Comparison of ENCODE assay signal across 8 cellular contexts in the genomic region with DNA sequence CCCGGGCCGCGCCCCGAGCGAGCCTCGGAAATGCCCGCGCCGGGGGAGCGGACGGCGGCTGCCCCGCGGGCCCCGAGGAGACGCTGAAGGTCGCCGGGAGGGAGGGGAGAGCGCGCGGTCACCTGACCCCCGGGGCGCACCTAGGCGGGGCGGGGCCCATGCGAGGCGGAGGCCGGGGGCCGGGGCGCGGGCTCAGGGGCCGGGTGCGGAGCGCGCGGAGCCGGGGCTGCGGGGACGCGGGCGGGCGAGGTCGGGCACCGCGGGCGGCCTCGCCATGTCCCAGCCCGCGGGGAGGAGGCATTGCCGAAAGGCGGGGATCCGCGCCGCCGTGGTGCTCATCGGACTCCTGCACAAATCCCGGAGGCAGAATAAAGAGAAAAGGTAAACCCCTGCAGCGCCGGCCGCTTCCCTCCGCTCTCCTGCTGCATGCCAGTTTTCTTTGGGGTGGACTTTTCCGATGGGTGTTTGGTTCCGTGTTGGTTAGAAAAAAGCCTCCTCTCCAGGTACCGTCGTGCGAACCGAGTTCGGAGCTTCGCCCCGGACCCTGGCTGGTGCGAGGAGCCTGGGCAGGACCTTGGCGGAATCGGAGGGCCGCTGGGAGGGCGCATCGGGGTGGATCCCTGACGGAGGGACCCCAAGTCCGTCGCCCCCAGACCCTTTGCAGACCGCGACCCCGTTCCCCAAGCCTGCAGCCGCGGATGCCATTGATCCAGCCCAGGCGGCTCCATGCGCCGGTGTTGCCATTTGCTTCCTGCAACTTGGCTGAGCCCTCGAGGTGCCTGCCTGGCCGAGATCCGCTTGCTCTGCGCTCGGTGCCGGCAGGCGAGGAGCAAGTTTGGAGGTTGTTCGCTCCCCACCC. TPM values are rescaled to one million over a fixed set of nuclear protein-coding genes. Genes with fewer than 3 reads are reported as not detected.
DNase-seq lines count a peak whose midpoint lies in the region; ATAC-seq and TF ChIP-seq lines count a peak whose summit lies in the region.

No MANE protein-coding gene starts in this region.

- no peaks in the 10 kb centered on the region for H3K27me3 ChIP-seq in GM23248 (replicated peaks; ENCODE audit: insufficient read depth)
- H3K27me3 ChIP-seq in PC-3 (ENCODE audit: low read length), result no peaks in the 10 kb centered on the region

- POLR2A ChIA-PET in PC-3 (lab: Charles Lee; ENCODE audit: unreplicated experiment), result no interaction called here

- H3K36me3 Mint-ChIP-seq in chondrocyte (ENCODE audit: low read depth) (no peaks in the 10 kb centered on the region), memory B cell (peaks cover 3% of the 10 kb centered on the region), type B pancreatic cell (no peaks in the 10 kb centered on the region)

- H4K20me1 ChIP-seq in GM23248 (ENCODE audit: insufficient read depth) (no peaks in the 10 kb centered on the region), PC-3 (ENCODE audit: low read length) (no peaks in the 10 kb centered on the region)

- H3K9me3 Mint-ChIP-seq in chondrocyte (ENCODE audit: low read depth), result no peaks in the 10 kb centered on the region
- H3K9me3 Mint-ChIP-seq in memory B cell, result no peaks in the 10 kb centered on the region
- no peaks in the 10 kb centered on the region for H3K9me3 Mint-ChIP-seq in type B pancreatic cell

- H3K4me1 ChIP-seq in GM23248 (ENCODE audit: insufficient read depth) (no peaks in the 10 kb centered on the region), PC-3 (ENCODE audit: insufficient read depth, low read length) (no peaks in the 10 kb centered on the region; the same call in 1 of the 2 replicates)

- intact Hi-C loops in PC-3 (cut with micrococcal nuclease), result loop anchor here (5.0 kb wide), 1 partner anchor 38 kb away; no protein-coding TSS in a partner anchor

- 0 out of 2 replicates have a peak, but pooled peaks cover 4% of the 10 kb centered on the region for H3F3A ChIP-seq in GM23248 (ENCODE audit: insufficient read depth)
- no peaks in the 10 kb centered on the region for H3F3A ChIP-seq in PC-3 (ENCODE audit: low read length, unreplicated experiment)

- H3K27ac Mint-ChIP-seq in chondrocyte (ENCODE audit: unreplicated experiment), result no peak overlapping the region
- H3K27ac Mint-ChIP-seq in memory B cell, result no peak overlapping the region
- H3K27ac Mint-ChIP-seq in type B pancreatic cell, result peak overlapping the region; percentile 88

- no TSS peak for BruUV-seq in PC-3 (replicated peaks; lab: Mats Ljungman, UMichigan)

- H3K4me2 ChIP-seq in GM23248 (ENCODE audit: unreplicated experiment) (peak overlapping the region; percentile 80), PC-3 (ENCODE audit: low read length) (peak overlapping the region; percentile 90)

- H3K9ac ChIP-seq in GM23248 (peak overlapping the region; percentile 19; the same call in 1 of the 2 replicates), PC-3 (ENCODE audit: low read length) (peak overlapping the region; percentile 77)

- no peak overlapping the region for H3K27ac ChIP-seq in GM23248
- peak overlapping the region; percentile 30 for H3K27ac ChIP-seq in PC-3 (ENCODE audit: low read length)

- in situ Hi-C loops in GM23248 (cut with MboI), result no loop called here

- peaks cover 7% of the 10 kb centered on the region for H3K27me3 Mint-ChIP-seq in chondrocyte (ENCODE audit: low read depth)
- peaks cover 17% of the 10 kb centered on the region for H3K27me3 Mint-ChIP-seq in memory B cell
- peaks cover 47% of the 10 kb centered on the region for H3K27me3 Mint-ChIP-seq in type B pancreatic cell

- H3K4me1 Mint-ChIP-seq in chondrocyte (ENCODE audit: low read depth), result peaks cover 14% of the 10 kb centered on the region
- H3K4me1 Mint-ChIP-seq in memory B cell, result peaks cover 20% of the 10 kb centered on the region
- peaks cover 6% of the 10 kb centered on the region for H3K4me1 Mint-ChIP-seq in type B pancreatic cell (ENCODE audit: unreplicated experiment)

- no peaks in the 10 kb centered on the region for H3K9me3 ChIP-seq in GM23248 (ENCODE audit: low read depth)
- no peaks in the 10 kb centered on the region for H3K9me3 ChIP-seq in PC-3 (ENCODE audit: low read length)

- DNase-seq in GM23248 (peak; percentile 63), PC-3 (peak; percentile 34), chondrocyte (ENCODE audit: low spot score) (no peak), memory B cell (ENCODE audit: low spot score in 2 of 2) (peak in 1 of 2 donors; percentile 37), type B pancreatic cell (ENCODE audit: extremely low spot score, unreplicated experiment) (no peak), HPDE6-E6E7 (ENCODE audit: extremely low spot score) (no peak), GM19238 (ENCODE audit: insufficient read length, low spot score) (no peak)

- no peak for TF ChIP-seq CTCF in PC-3 (conservative IDR thresholded peaks at IDR 0.05; ENCODE audit: low read depth, low read length)
- no peak for TF ChIP-seq CTCF in chondrocyte (IDR thresholded peaks at IDR 0.05)
- TF ChIP-seq CTCF in type B pancreatic cell (conservative IDR thresholded peaks at IDR 0.05), result no peak

- ATAC-seq in PC-3 (peak; percentile 50), memory B cell (ENCODE audit: low read depth) (peak; percentile 43), HG03095 (IDR thresholded peaks at IDR 0.05; ENCODE audit: unreplicated experiment) (no peak)

- 2 to 3% methylated on average over 39 to 68 of the region's 95 CpGs for WGBS in GM23248 (ENCODE audit: low coverage in 1 of 2, low lambda C conversion rate in 2 of 2, missing lambda C conversion rate in 2 of 2), 2 experiments

- H3K36me3 ChIP-seq in GM23248 (ENCODE audit: low read depth) (no peaks in the 10 kb centered on the region), PC-3 (ENCODE audit: low read depth, low read length) (no peaks in the 10 kb centered on the region)

- H3K9me2 ChIP-seq in GM23248 (ENCODE audit: insufficient read depth) (no peaks in the 10 kb centered on the region), PC-3 (replicated peaks; ENCODE audit: low read length) (no peaks in the 10 kb centered on the region)

- H3K4me3 ChIP-seq in GM23248 (peak overlapping the region; percentile 69), PC-3 (ENCODE audit: low read length) (peak overlapping the region; percentile 93)

- H3K79me2 ChIP-seq in GM23248 (ENCODE audit: insufficient read depth), result 0 out of 2 replicates have a peak, but pooled peaks cover 4% of the 10 kb centered on the region
- H3K79me2 ChIP-seq in PC-3 (ENCODE audit: low read length), result peaks cover 50% of the 10 kb centered on the region

- H3K4me3 Mint-ChIP-seq in chondrocyte (ENCODE audit: unreplicated experiment), result peak overlapping the region; percentile 74
- H3K4me3 Mint-ChIP-seq in memory B cell, result peak overlapping the region; percentile 79
- peak overlapping the region; percentile 93 for H3K4me3 Mint-ChIP-seq in type B pancreatic cell

- peak overlapping the region; percentile 66 for H2AFZ ChIP-seq in GM23248
- peak overlapping the region; percentile 80 for H2AFZ ChIP-seq in PC-3 (ENCODE audit: low read length)

- CTCF ChIA-PET in PC-3 (lab: Charles Lee), result no interaction called here

RNA-seq across cellular contexts. Expression of gene RAP1GAP2, which starts 57.7 kb away (rescaled TPM):
- total RNA-seq in GM23248 (2014; rRNA removed; shearing (Covaris generic)), result 2.0 and 3.8 TPM in 2 replicates
- 0.74 and 0.99 TPM in 2 replicates for polyA plus RNA-seq in GM23248 (2016; fragmentation: Nextera tagmentation; extraction: Ambion mirVana)
- 14.5 and 26.0 TPM in 2 replicates for total RNA-seq in PC-3 (2014; rRNA removed)
- total RNA-seq in chondrocyte, result 3.3 to 5.5 TPM (median 3.4 TPM) in 3 replicates
- 49.7 and 74.2 TPM in 2 replicates for total RNA-seq in type B pancreatic cell (ENCODE audit: low replicate concordance)

Comparison
In these comparisons a context has a peak if more than half of its experiments do, and no peak if none do; other contexts are left out.
1. DNase-seq: peak in GM23248 (single experiment) and PC-3 (single experiment); none in chondrocyte (single experiment), type B pancreatic cell (single experiment), HPDE6-E6E7 (single experiment) and GM19238 (single experiment).
2. Peak in every context shown above with its lines, with median percentiles within 50 percentile points of each other: H3K4me3 Mint-ChIP-seq.